Comparison of ENCODE assay signal across 1 cellular context in the genomic region with DNA sequence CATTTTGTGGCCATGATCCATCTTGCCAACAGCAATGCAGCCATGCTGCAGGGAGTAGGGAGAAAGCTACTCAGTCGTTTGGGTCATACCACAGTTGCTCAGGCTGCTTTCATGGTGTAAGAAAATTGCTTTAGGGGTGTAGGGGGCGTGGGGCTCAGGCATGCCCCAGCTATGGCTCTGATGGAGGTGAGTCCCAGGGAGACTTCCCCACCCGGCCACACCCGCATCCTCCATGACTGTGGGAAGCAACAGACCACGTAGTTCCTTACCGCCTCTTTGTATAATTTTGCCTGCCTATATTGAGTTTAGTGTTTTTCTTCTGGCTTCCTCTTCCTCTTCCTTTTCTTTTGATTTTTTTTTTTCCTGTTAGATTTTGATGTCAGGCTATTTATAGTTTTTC.
TF ChIP-seq lines count a peak whose summit lies in the region.

No MANE protein-coding gene starts in this region.

TF ChIP-seq in HepG2, 621 proteins besides CTCF, POLR2A, EP300 and RAD21:
- no peak for TF ChIP-seq HNF1A (IDR thresholded peaks at IDR 0.05; ENCODE audit: low read depth)
- TF ChIP-seq HNF1A (CRISPR knock-in tag; IDR thresholded peaks at IDR 0.05; ENCODE audit: borderline replicate concordance): no peak
- no peak for TF ChIP-seq ZNF75D (CRISPR knock-in tag; IDR thresholded peaks at IDR 0.05; ENCODE audit: borderline replicate concordance)
- TF ChIP-seq CENPX (CRISPR knock-in tag; IDR thresholded peaks at IDR 0.05): no peak
- no peak for TF ChIP-seq ZNF605 (CRISPR knock-in tag; IDR thresholded peaks at IDR 0.05)
- TF ChIP-seq ZNF574 (CRISPR knock-in tag; IDR thresholded peaks at IDR 0.05): no peak
- TF ChIP-seq RBFOX2 (IDR thresholded peaks at IDR 0.05; ENCODE audit: low read depth, low read length): no peak
- TF ChIP-seq SMAD9 (CRISPR knock-in tag; IDR thresholded peaks at IDR 0.05): no peak
- TF ChIP-seq, protein P1, sequence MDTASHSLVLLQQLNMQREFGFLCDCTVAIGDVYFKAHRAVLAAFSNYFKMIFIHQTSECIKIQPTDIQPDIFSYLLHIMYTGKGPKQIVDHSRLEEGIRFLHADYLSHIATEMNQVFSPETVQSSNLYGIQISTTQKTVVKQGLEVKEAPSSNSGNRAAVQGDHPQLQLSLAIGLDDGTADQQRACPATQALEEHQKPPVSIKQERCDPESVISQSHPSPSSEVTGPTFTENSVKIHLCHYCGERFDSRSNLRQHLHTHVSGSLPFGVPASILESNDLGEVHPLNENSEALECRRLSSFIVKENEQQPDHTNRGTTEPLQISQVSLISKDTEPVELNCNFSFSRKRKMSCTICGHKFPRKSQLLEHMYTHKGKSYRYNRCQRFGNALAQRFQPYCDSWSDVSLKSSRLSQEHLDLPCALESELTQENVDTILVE (CRISPR knock-in tag; IDR thresholded peaks at IDR 0.05): no peak
- TF ChIP-seq, protein P2, sequence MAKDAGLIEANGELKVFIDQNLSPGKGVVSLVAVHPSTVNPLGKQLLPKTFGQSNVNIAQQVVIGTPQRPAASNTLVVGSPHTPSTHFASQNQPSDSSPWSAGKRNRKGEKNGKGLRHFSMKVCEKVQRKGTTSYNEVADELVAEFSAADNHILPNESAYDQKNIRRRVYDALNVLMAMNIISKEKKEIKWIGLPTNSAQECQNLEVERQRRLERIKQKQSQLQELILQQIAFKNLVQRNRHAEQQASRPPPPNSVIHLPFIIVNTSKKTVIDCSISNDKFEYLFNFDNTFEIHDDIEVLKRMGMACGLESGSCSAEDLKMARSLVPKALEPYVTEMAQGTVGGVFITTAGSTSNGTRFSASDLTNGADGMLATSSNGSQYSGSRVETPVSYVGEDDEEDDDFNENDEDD (CRISPR knock-in tag; IDR thresholded peaks at IDR 0.05; ENCODE audit: borderline replicate concordance): no peak
TF ChIP-seq in HepG2: peak in this region for 0.
